In the genomic region with DNA sequence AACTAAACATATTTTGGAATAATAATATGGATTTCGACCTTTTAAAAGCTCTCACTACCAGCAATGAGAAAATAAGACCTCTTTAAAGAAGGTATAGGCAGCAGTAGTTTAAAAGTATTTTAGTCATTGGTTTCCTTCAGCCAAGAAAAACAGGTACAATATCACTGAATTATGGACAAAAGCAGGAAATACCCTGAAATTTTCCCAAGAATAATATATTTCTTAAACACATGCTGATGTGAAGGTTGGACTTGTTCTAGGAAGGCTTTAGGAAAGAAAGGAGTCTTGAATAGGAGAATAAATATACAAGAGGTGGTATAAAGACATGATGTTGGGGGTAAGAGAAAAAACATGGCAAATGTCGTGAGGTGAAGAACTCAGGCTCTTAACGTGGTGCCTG, we compare ENCODE assay signal across 19 cellular contexts. TPM values are rescaled to one million over a fixed set of nuclear protein-coding genes. Genes with fewer than 3 reads are reported as not detected.
DNase-seq lines count a peak whose midpoint lies in the region; ATAC-seq and TF ChIP-seq lines count a peak whose summit lies in the region.
"Had no signal": no experiment of that assay in that cellular context is flagged by ENCODE, and none has a peak within 500 bp of the region (broad histone marks: within the 10 kb centered on the region; RNA-seq: fewer than 3 reads in every experiment).

No MANE protein-coding gene starts in this region.

- H3K27me3 Mint-ChIP-seq in naive thymus-derived CD8-positive, alpha-beta T cell, result no peaks in the 10 kb centered on the region
- H3K27me3 Mint-ChIP-seq: CD4-positive, alpha-beta T cell had no signal

- H3K27ac ChIP-seq in DND-41 (ENCODE audit: low read length) (peak overlapping the region; percentile 62), ascending aorta (peak overlapping the region; percentile 52 to 79), left ventricle myocardium inferior (replicated peaks) (no peak overlapping the region)
- H3K27ac ChIP-seq: 22Rv1, A549, C4-2B had no signal

- intact Hi-C loops in ascending aorta (cut with DNase I) (no loop called here), left ventricle myocardium inferior (cut with micrococcal nuclease) (no loop called here)

- H4K20me1 ChIP-seq in DND-41 (ENCODE audit: insufficient read depth, low read length), result no peaks in the 10 kb centered on the region

- H3K9me3 Mint-ChIP-seq in naive thymus-derived CD8-positive, alpha-beta T cell, result no peaks in the 10 kb centered on the region
- H3K9me3 Mint-ChIP-seq: CD4-positive, alpha-beta T cell; IgD-negative memory B cell had no signal

- H3K27me3 ChIP-seq in DND-41 (ENCODE audit: insufficient read depth, low read length, poor library complexity) (no peaks in the 10 kb centered on the region), ascending aorta (no peaks in the 10 kb centered on the region), left ventricle myocardium inferior (ENCODE audit: low read depth) (no peaks in the 10 kb centered on the region)

- ATAC-seq in DND-41 (ENCODE audit: insufficient read depth, low read depth) (no peak), HG02798 (IDR thresholded peaks at IDR 0.05; ENCODE audit: poor library complexity, unreplicated experiment) (no peak)
- no peak for ATAC-seq in naive thymus-derived CD8-positive, alpha-beta T cell
- ATAC-seq: A549, GM12878 had no signal

- peaks cover 0 to 5% (median 0%) of the 10 kb centered on the region in 3 donors for H3K36me3 Mint-ChIP-seq in naive thymus-derived CD8-positive, alpha-beta T cell
- H3K36me3 Mint-ChIP-seq: IgD-negative memory B cell had no signal

- no peak overlapping the region for H2AFZ ChIP-seq in DND-41 (ENCODE audit: low read depth, low read length)

- no peak overlapping the region for H3K4me2 ChIP-seq in DND-41 (ENCODE audit: insufficient read depth, low read length)
- H3K4me2 ChIP-seq: A549 had no signal

- DNase-seq in DND-41 (no peak), ascending aorta (ENCODE audit: low spot score in 2 of 2) (no peak), dermis blood vessel endothelial cell (peak; percentile 52), lung microvascular endothelial cell (ENCODE audit: low read depth in 2 of 2) (peak; percentile 12 to 37), HuH-7.5 (ENCODE audit: low spot score) (no peak), left ventricle myocardium inferior (no peak)
- no peak for DNase-seq in naive thymus-derived CD8-positive, alpha-beta T cell
- DNase-seq: AML-193; CD4-positive, alpha-beta T cell; DMS153; DMS79; EL had no signal

- H3K4me3 Mint-ChIP-seq in naive thymus-derived CD8-positive, alpha-beta T cell, result no peak overlapping the region
- H3K4me3 Mint-ChIP-seq: CD4-positive, alpha-beta T cell; IgD-negative memory B cell had no signal

- H3K27ac Mint-ChIP-seq in naive thymus-derived CD8-positive, alpha-beta T cell, result no peak overlapping the region
- H3K27ac Mint-ChIP-seq: CD4-positive, alpha-beta T cell; IgD-negative memory B cell had no signal

- H3K79me2 ChIP-seq in DND-41 (ENCODE audit: insufficient read depth, low read length), result no peaks in the 10 kb centered on the region

- H3K9me3 ChIP-seq in DND-41 (ENCODE audit: insufficient read depth, low read length, severe bottlenecking), result no peaks in the 10 kb centered on the region
- H3K9me3 ChIP-seq in ascending aorta, result no peaks in the 10 kb centered on the region
- H3K9me3 ChIP-seq in left ventricle myocardium inferior (replicated peaks), result no peaks in the 10 kb centered on the region
- H3K9me3 ChIP-seq: A549, HAP-1 had no signal

- TF ChIP-seq CTCF in DND-41 (IDR thresholded peaks at IDR 0.05; ENCODE audit: borderline replicate concordance, extremely low read depth, low read length, poor library complexity, severe bottlenecking), result no peak
- TF ChIP-seq CTCF in ascending aorta (IDR thresholded peaks at IDR 0.05), result no peak
- TF ChIP-seq CTCF in left ventricle myocardium inferior (IDR thresholded peaks at IDR 0.05; ENCODE audit: borderline replicate concordance), result no peak

- POLR2A ChIA-PET in naive thymus-derived CD8-positive, alpha-beta T cell (lab: Charles Lee), result interaction anchor here (1.1 kb wide), 1 partner anchor 13 kb away, joined by 3 read pairs; no protein-coding TSS in a partner anchor

- H3K4me1 Mint-ChIP-seq in naive thymus-derived CD8-positive, alpha-beta T cell, result peaks cover 5 to 23% (median 20%) of the 10 kb centered on the region in 4 donors

- H3K4me3 ChIP-seq in DND-41 (ENCODE audit: low read depth in 1 of 2, low read length in 2 of 2) (no peak overlapping the region), ascending aorta (no peak overlapping the region), left ventricle myocardium inferior (no peak overlapping the region)
- H3K4me3 ChIP-seq: A549, GM12878, HAP-1 had no signal

- H3K36me3 ChIP-seq in DND-41 (ENCODE audit: insufficient read depth, low read length), result no peaks in the 10 kb centered on the region
- H3K36me3 ChIP-seq in ascending aorta, result no peaks in the 10 kb centered on the region
- H3K36me3 ChIP-seq in left ventricle myocardium inferior, result no peaks in the 10 kb centered on the region
- H3K36me3 ChIP-seq: HAP-1 had no signal

- peaks cover 59% of the 10 kb centered on the region for H3K4me1 ChIP-seq in DND-41 (ENCODE audit: insufficient read depth, low read length)
- H3K4me1 ChIP-seq in ascending aorta, result peaks cover 2 to 20% of the 10 kb centered on the region in 2 donors
- peaks cover 46% of the 10 kb centered on the region for H3K4me1 ChIP-seq in left ventricle myocardium inferior
- H3K4me1 ChIP-seq: A549, HAP-1 had no signal

- no peak overlapping the region for H3K9ac ChIP-seq in DND-41 (ENCODE audit: low read depth, low read length)

RNA-seq across cellular contexts. Expression of a gene that starts 12.1 kb away (rescaled TPM):
- total RNA-seq in ascending aorta, result 117 TPM
- total RNA-seq in dermis blood vessel endothelial cell, result 154 and 162 TPM in 2 replicates
- 71.8 and 85.6 TPM in 2 replicates for total RNA-seq in lung microvascular endothelial cell
- 10 to 100 TPM; 52.0 to 55.5 TPM for total RNA-seq in naive thymus-derived CD8-positive, alpha-beta T cell
- polyA plus RNA-seq in naive thymus-derived CD8-positive, alpha-beta T cell, result 10 to 100 TPM; 38.0 to 47.8 (median 38.1) TPM
- 283 TPM for total RNA-seq in left ventricle myocardium inferior

Comparison
In these comparisons a context has a peak if more than half of its experiments do, and no peak if none do; other contexts are left out.
1. DNase-seq: peak in dermis blood vessel endothelial cell (single experiment) and lung microvascular endothelial cell (2 of 2); none in DND-41 (single experiment), ascending aorta (0 of 2), naive thymus-derived CD8-positive, alpha-beta T cell (0 of 10), HuH-7.5 (single experiment) and left ventricle myocardium inferior (single experiment).